ENCODE assay signal across 1 cellular context in genomic region chr2:38751043-38751846, GRCh38.
TF ChIP-seq lines count a peak whose summit lies in the region.

TSS of gene SRSF7 (minus strand) at chr2:38751361. CDS start at chr2:38751256, 105 bp downstream.

TF ChIP-seq in K562, 482 proteins besides CTCF, POLR2A, EP300 and RAD21 (continued from another document and continues in another):
- TF ChIP-seq CHAMP1 (IDR thresholded peaks at IDR 0.05) (peak; percentile 65; the same call in 1 of the 2 replicates), KDM4B (IDR thresholded peaks at IDR 0.05; ENCODE audit: borderline replicate concordance in 2 of 2, low read depth in 1 of 2) (peak in 1 of 2 experiments; percentile 56; a peak in 1 of 4 replicates), STAT6 (CRISPR knock-in tag; IDR thresholded peaks at IDR 0.05) (peak; percentile 99), E2F4 (CRISPR knock-in tag; IDR thresholded peaks at IDR 0.05; ENCODE audit: low read depth) (peak; percentile 90), EHMT2 (IDR thresholded peaks at IDR 0.05) (no peak), FOXP1 (CRISPR knock-in tag; IDR thresholded peaks at IDR 0.05) (peak; percentile 97), HOXB6 (CRISPR knock-in tag; IDR thresholded peaks at IDR 0.05; ENCODE audit: borderline replicate concordance) (peak; percentile 81; the same call in 1 of the 2 replicates), ZNF445 (CRISPR knock-in tag; IDR thresholded peaks at IDR 0.05; ENCODE audit: low read depth) (no peak), CLOCK (CRISPR knock-in tag; IDR thresholded peaks at IDR 0.05; ENCODE audit: borderline replicate concordance) (no peak), FOXJ2 (tag; IDR thresholded peaks at IDR 0.05) (peak; percentile 96), ZNF197 (CRISPR knock-in tag; IDR thresholded peaks at IDR 0.05; ENCODE audit: low read depth) (no peak), ZNF263 (CRISPR knock-in tag; IDR thresholded peaks at IDR 0.05; ENCODE audit: borderline replicate concordance) (peak; percentile 64; the same call in 1 of the 2 replicates), SRF (CRISPR knock-in tag; IDR thresholded peaks at IDR 0.05) (no peak; a peak in 1 of 4 replicates), JUNB (CRISPR knock-in tag; conservative IDR thresholded peaks at IDR 0.05) (0 out of 2 replicates have a peak, but pooled peaks have one; percentile 25), TEAD1 (CRISPR knock-in tag; IDR thresholded peaks at IDR 0.05) (peak in 1 of 2 experiments; percentile 91; a peak in 2 of 4 replicates), ELF2 (CRISPR knock-in tag; IDR thresholded peaks at IDR 0.05) (peak; percentile 85), RBM22 (IDR thresholded peaks at IDR 0.05; ENCODE audit: low read depth, low read length, poor library complexity, severe bottlenecking) (peak; percentile 99), VEZF1 (CRISPR knock-in tag; IDR thresholded peaks at IDR 0.05) (peak; percentile 83), DEAF1 (CRISPR knock-in tag; IDR thresholded peaks at IDR 0.05) (no peak), ZNF79 (CRISPR knock-in tag; IDR thresholded peaks at IDR 0.05; ENCODE audit: low read depth) (no peak), HCFC1 (IDR thresholded peaks at IDR 0.05; ENCODE audit: low read depth, low read length) (peak; percentile 54), ZNF785 (CRISPR knock-in tag; IDR thresholded peaks at IDR 0.05) (no peak), KDM5B (IDR thresholded peaks at IDR 0.05; ENCODE audit: insufficient replicate concordance, low read depth, low read length) (peak; percentile 100), SUPT5H (IDR thresholded peaks at IDR 0.05) (peak; percentile 100), TRIM28 (IDR thresholded peaks at IDR 0.05) (peak; percentile 27; the same call in 1 of the 2 replicates), KLF10 (CRISPR knock-in tag; IDR thresholded peaks at IDR 0.05) (no peak; the same call in 1 of the 2 replicates), POLR2H (tag; IDR thresholded peaks at IDR 0.05; ENCODE audit: low read depth) (peak; percentile 99), ZNF75A (CRISPR knock-in tag; IDR thresholded peaks at IDR 0.05) (peak; percentile 62; the same call in 1 of the 2 replicates), POLR3A (IDR thresholded peaks at IDR 0.05; ENCODE audit: borderline replicate concordance, extremely low read depth, insufficient read depth, insufficient read length) (no peak), NKRF (IDR thresholded peaks at IDR 0.05; ENCODE audit: borderline replicate concordance) (peak; percentile 96), FOXM1 (IDR thresholded peaks at IDR 0.05; ENCODE audit: low read depth) (0 out of 2 replicates have a peak, but pooled peaks have one; percentile 19), FOXM1 (CRISPR knock-in tag; IDR thresholded peaks at IDR 0.05; ENCODE audit: low read depth) (peak; percentile 96; the same call in 1 of the 2 replicates), TRIM24 (IDR thresholded peaks at IDR 0.05) (peak in 1 of 2 experiments; percentile 30; a peak in 1 of 4 replicates), MAFK (IDR thresholded peaks at IDR 0.05; ENCODE audit: low read length) (no peak), NONO (IDR thresholded peaks at IDR 0.05; ENCODE audit: low read depth in 2 of 2, low read length in 1 of 2) (peak; percentile 67 to 91; a peak in 3 of 4 replicates), TCF15 (CRISPR knock-in tag; IDR thresholded peaks at IDR 0.05) (no peak), TSC22D4 (tag; IDR thresholded peaks at IDR 0.05) (no peak), MECOM (CRISPR knock-in tag; IDR thresholded peaks at IDR 0.05) (no peak), HEY1 (CRISPR knock-in tag; IDR thresholded peaks at IDR 0.05; ENCODE audit: borderline replicate concordance) (peak; percentile 88; the same call in 1 of the 2 replicates), ZNF764 (CRISPR knock-in tag; IDR thresholded peaks at IDR 0.05; ENCODE audit: low read depth) (no peak; the same call in 1 of the 2 replicates), PRMT5 (CRISPR knock-in tag; IDR thresholded peaks at IDR 0.05) (no peak), ELF1 (tag; IDR thresholded peaks at IDR 0.05) (peak; percentile 91), NFXL1 (CRISPR knock-in tag; IDR thresholded peaks at IDR 0.05) (no peak), ZNF695 (CRISPR knock-in tag; IDR thresholded peaks at IDR 0.05) (no peak), CBX5 (IDR thresholded peaks at IDR 0.05; ENCODE audit: borderline replicate concordance, low read depth) (peak; percentile 10; the same call in 1 of the 2 replicates), HNRNPLL (IDR thresholded peaks at IDR 0.05; ENCODE audit: low read depth, low read length, poor library complexity, severe bottlenecking) (peak; percentile 84), RHOXF2B (CRISPR knock-in tag; conservative IDR thresholded peaks at IDR 0.05) (peak; percentile 83; the same call in 1 of the 2 replicates), PTBP1 (IDR thresholded peaks at IDR 0.05; ENCODE audit: low read depth, low read length) (peak; percentile 70; the same call in 1 of the 2 replicates), ZMIZ1 (IDR thresholded peaks at IDR 0.05; ENCODE audit: low read depth in 2 of 2, low read length in 2 of 2) (peak in 1 of 2 experiments; percentile 94; a peak in 2 of 4 replicates)
